In genomic region chr10:75228834-75229233, GRCh38 we compare ENCODE assay signal across 13 cellular contexts. TPM values are rescaled to one million over a fixed set of nuclear protein-coding genes. Genes with fewer than 3 reads are reported as not detected.
DNase-seq lines count a peak whose midpoint lies in the region; ATAC-seq and TF ChIP-seq lines count a peak whose summit lies in the region.
"Had no signal": no experiment of that assay in that cellular context is flagged by ENCODE, and none has a peak within 500 bp of the region (broad histone marks: within the 10 kb centered on the region; RNA-seq: fewer than 3 reads in every experiment).

No MANE protein-coding gene starts in this region.

- ATAC-seq in right cardiac atrium (no peak), HG02840 (IDR thresholded peaks at IDR 0.05; ENCODE audit: low FRiP score, unreplicated experiment) (no peak)

- intact Hi-C loops in right cardiac atrium (cut with DNase I), result no loop called here

- no peak overlapping the region for H3K4me3 ChIP-seq in cardiac muscle cell
- no peak overlapping the region for H3K4me3 ChIP-seq in right cardiac atrium (ENCODE audit: low read length)
- no peak overlapping the region for H3K4me3 ChIP-seq in adipocyte (ENCODE audit: low read length)
- H3K4me3 ChIP-seq in urinary bladder (ENCODE audit: low read depth, low read length), result no peak overlapping the region
- H3K4me3 ChIP-seq: BLaER1 treated with 17β-estradiol and CSF1 and Interleukin-3, amounts not matched to agents 10 nM and 100 nM had no signal

- H3K27me3 Mint-ChIP-seq in mesothelial cell of epicardium (ENCODE audit: low read depth), result no peaks in the 10 kb centered on the region

- H3K27me3 ChIP-seq in cardiac muscle cell, result no peaks in the 10 kb centered on the region
- H3K27me3 ChIP-seq in right cardiac atrium (ENCODE audit: control insufficient read depth, insufficient read depth), result no peaks in the 10 kb centered on the region
- no peaks in the 10 kb centered on the region for H3K27me3 ChIP-seq in adipocyte (replicated peaks; ENCODE audit: control insufficient read depth, insufficient read depth, low read length)
- H3K27me3 ChIP-seq: BLaER1 treated with 17β-estradiol and CSF1 and Interleukin-3, amounts not matched to agents 10 nM and 100 nM had no signal

- H3K4me1 ChIP-seq in cardiac muscle cell (ENCODE audit: low read depth) (peaks cover 28% of the 10 kb centered on the region), right cardiac atrium (ENCODE audit: control insufficient read depth, insufficient read depth, low read length) (peaks cover 17% of the 10 kb centered on the region), adipocyte (ENCODE audit: control insufficient read depth, insufficient read depth, low read length) (peaks cover 61% of the 10 kb centered on the region), urinary bladder (ENCODE audit: insufficient read depth) (no peaks in the 10 kb centered on the region)

- in situ Hi-C loops in KBM-7 (cut with MboI; ENCODE audit: low pct_unique_long_range_greater_than_20kb, low sequenced_read_pairs), result no loop called here

- H3K27ac Mint-ChIP-seq in mesothelial cell of epicardium, result peak overlapping the region; percentile 91

- no peak overlapping the region for H3K4me3 Mint-ChIP-seq in mesothelial cell of epicardium
- H3K4me3 Mint-ChIP-seq: neural crest cell had no signal

- DNase-seq in cardiac muscle cell (ENCODE audit: low read depth in 1 of 2, low spot score in 1 of 2) (no peak), right cardiac atrium (no peak), adipocyte (ENCODE audit: low read depth) (peak; percentile 43), mesothelial cell of epicardium (ENCODE audit: low spot score in 2 of 2, unreplicated experiment in 2 of 2) (no peak), KBM-7 (no peak), RKO (ENCODE audit: low spot score) (no peak)
- DNase-seq: activated gamma-delta T cell; NCI-H146; stimulated activated CD4-positive, alpha-beta T cell treated with anti-CD3 and anti-CD28 coated beads, Interleukin-4, amount 100 ng/mL, for 24 hours had no signal

- H3K36me3 ChIP-seq in cardiac muscle cell (peaks cover 33% of the 10 kb centered on the region), adipocyte (ENCODE audit: control insufficient read depth, insufficient read depth, low read length, severe bottlenecking) (peaks cover 75% of the 10 kb centered on the region), urinary bladder (ENCODE audit: insufficient read depth) (peaks cover 5% of the 10 kb centered on the region)

- TF ChIP-seq CTCF in cardiac muscle cell (IDR thresholded peaks at IDR 0.05; ENCODE audit: low read depth, low read length) (no peak), mesothelial cell of epicardium (IDR thresholded peaks at IDR 0.05; ENCODE audit: unreplicated experiment) (no peak)

- H3K9me3 ChIP-seq in cardiac muscle cell (ENCODE audit: low read depth) (no peaks in the 10 kb centered on the region), right cardiac atrium (ENCODE audit: control insufficient read depth, low read length) (no peaks in the 10 kb centered on the region), adipocyte (ENCODE audit: control insufficient read depth, low read length) (no peaks in the 10 kb centered on the region)
- H3K9me3 ChIP-seq: BLaER1 treated with 17β-estradiol and CSF1 and Interleukin-3, amounts not matched to agents 10 nM and 100 nM had no signal

- H3K36me3 Mint-ChIP-seq in mesothelial cell of epicardium, result peaks cover 22% of the 10 kb centered on the region

- H3K27ac ChIP-seq in cardiac muscle cell (peak overlapping the region; percentile 100), right cardiac atrium (ENCODE audit: low read length) (no peak overlapping the region), urinary bladder (ENCODE audit: low read depth) (peak overlapping the region; percentile 14)
- H3K27ac ChIP-seq: BLaER1 treated with 17β-estradiol and CSF1 and Interleukin-3, amounts not matched to agents 10 nM and 100 nM had no signal

- peaks cover 55% of the 10 kb centered on the region for H3K4me1 Mint-ChIP-seq in mesothelial cell of epicardium

- WGBS in right cardiac atrium, result 52% methylated on average over 4 of the region's 4 CpGs
- WGBS in urinary bladder, result 43% methylated on average over 4 of the region's 4 CpGs

- H3K9me3 Mint-ChIP-seq in mesothelial cell of epicardium, result no peaks in the 10 kb centered on the region
- H3K9me3 Mint-ChIP-seq: neural crest cell had no signal

- H3K9ac ChIP-seq in adipocyte (ENCODE audit: low read length), result peak overlapping the region; percentile 14

RNA-seq across cellular contexts. Expression of gene COMTD1, which starts 6.9 kb away (rescaled TPM):
- total RNA-seq in cardiac muscle cell (40.7 and 66.1 TPM in 2 replicates), right cardiac atrium (10 to 100 TPM; 17.3 to 24.3 (median 20.0) TPM), mesothelial cell of epicardium (13.9 to 14.7 TPM (median 13.9 TPM) in 3 replicates), urinary bladder (2.3 TPM)
- polyA plus RNA-seq in cardiac muscle cell (42.0 and 43.1 TPM in 2 replicates), right cardiac atrium (44.1 TPM), urinary bladder (16.3 TPM)

RNA-seq across cellular contexts. Expression of gene VDAC2, which starts 18.2 kb away (rescaled TPM):
- 178 and 237 TPM in 2 replicates for total RNA-seq in cardiac muscle cell
- polyA plus RNA-seq in cardiac muscle cell, result 363 and 376 TPM in 2 replicates
- total RNA-seq in right cardiac atrium, result 100 to 1,000 TPM; 362 to 389 (median 368) TPM
- 429 TPM for polyA plus RNA-seq in right cardiac atrium
- 144 to 154 TPM (median 149 TPM) in 3 replicates for total RNA-seq in mesothelial cell of epicardium
- 127 TPM for total RNA-seq in urinary bladder
- 209 TPM for polyA plus RNA-seq in urinary bladder
